10 cellular contexts compared by ENCODE assay signal in genomic region chr15:64070965-64071851, GRCh38. TPM values are rescaled to one million over a fixed set of nuclear protein-coding genes. Genes with fewer than 3 reads are reported as not detected.
DNase-seq lines count a peak whose midpoint lies in the region; ATAC-seq, FAIRE-seq and TF ChIP-seq lines count a peak whose summit lies in the region.
"Had no signal": no experiment of that assay in that cellular context is flagged by ENCODE, and none has a peak within 500 bp of the region (broad histone marks: within the 10 kb centered on the region; RNA-seq: fewer than 3 reads in every experiment).

No MANE protein-coding gene starts in this region.

- peak; percentile 68 to 82 for ATAC-seq in A549
- ATAC-seq: activated CD8-positive, alpha-beta T cell treated with anti-CD3 and anti-CD28 coated beads for 36 hours had no signal

- DNase-seq in A549 (ENCODE audit: low read depth in 1 of 2, low spot score in 1 of 2) = peak; percentile 60 to 71
- DNase-seq in LHCN-M2 (ENCODE audit: low read depth) = peak; percentile 90
- DNase-seq in epithelial cell of proximal tubule (ENCODE audit: low read depth) = peak; percentile 89
- DNase-seq in NCI-H1694 (lab: John Stamatoyannopoulos, UW) = no peak
- no peak for DNase-seq in NCI-H2171 (lab: John Stamatoyannopoulos, UW)
- DNase-seq in LoVo (ENCODE audit: low spot score) = no peak
- no peak for DNase-seq in NCI-H1436 (lab: John Stamatoyannopoulos, UW)
- DNase-seq: activated CD8-positive, alpha-beta T cell treated with anti-CD3 and anti-CD28 coated beads for 36 hours; DND-41 had no signal

- no peak for TF ChIP-seq RAD21 in A549 (conservative IDR thresholded peaks at IDR 0.05 in 1 of 2, IDR thresholded peaks at IDR 0.05 in 1 of 2)

- no peaks in the 10 kb centered on the region for H3K27me3 ChIP-seq in mucosa of rectum (ENCODE audit: control insufficient read depth in 2 of 2, insufficient read depth in 2 of 2, low read length in 2 of 2)

- CTCF ChIA-PET in A549 (lab: Yijun Ruan, JAX) = interaction anchor here (0.5 to 11.4 kb wide), 12 partner anchors 8 to 605 kb away, joined by 3 to 173 read pairs (median 5); partner anchors contain the start of genes CIAO2A and DAPK2

- H3K4me1 ChIP-seq in A549 (peaks cover 36% of the 10 kb centered on the region), mucosa of rectum (ENCODE audit: control insufficient read depth in 2 of 2, insufficient read depth in 2 of 2, low read length in 2 of 2) (peaks cover 6 to 11% of the 10 kb centered on the region in 2 donors)

- H3K4me3 ChIP-seq in A549 (no peak overlapping the region), epithelial cell of proximal tubule (ENCODE audit: low read depth, low read length) (no peak overlapping the region), mucosa of rectum (ENCODE audit: low read length in 2 of 2) (no peak overlapping the region)

- no peak for TF ChIP-seq POLR2A in A549 (IDR thresholded peaks at IDR 0.05; ENCODE audit: low read length)

- peaks cover 12 to 23% of the 10 kb centered on the region in 2 donors for H3K36me3 ChIP-seq in mucosa of rectum (ENCODE audit: control insufficient read depth in 2 of 2, insufficient read depth in 2 of 2, low read length in 2 of 2)

- TF ChIP-seq EP300 in A549 (IDR thresholded peaks at IDR 0.05) = no peak

- no peak for TF ChIP-seq CTCF in A549 (IDR thresholded peaks at IDR 0.05)
- TF ChIP-seq CTCF in epithelial cell of proximal tubule (conservative IDR thresholded peaks at IDR 0.05; ENCODE audit: low read depth, low read length) = no peak

- H3K27ac ChIP-seq in A549 (peak overlapping the region; percentile 42 to 67), mucosa of rectum (ENCODE audit: low read depth in 2 of 2, low read length in 2 of 2) (peak overlapping the region; percentile 35 to 49)

- 59% methylated on average over 8 of the region's 8 CpGs for WGBS in A549 (ENCODE audit: missing lambda C conversion rate)

- no peaks in the 10 kb centered on the region for H3K9me3 ChIP-seq in A549
- H3K9me3 ChIP-seq in mucosa of rectum (ENCODE audit: control insufficient read depth in 2 of 2, low read length in 2 of 2) = no peaks in the 10 kb centered on the region

- H3K9ac ChIP-seq in mucosa of rectum (ENCODE audit: low read depth in 1 of 2, low read length in 2 of 2) = no peak overlapping the region

- FAIRE-seq in A549 (lab: Jason Lieb, UNC) = peak; percentile 49

- POLR2A ChIA-PET in A549 (lab: Yijun Ruan, JAX) = interaction anchor here (2.3 kb wide), 1 partner anchor 22 kb away, joined by 14 read pairs; the partner anchor contains the start of gene CIAO2A

- peak overlapping the region; percentile 47 for H3K4me2 ChIP-seq in A549

TF ChIP-seq in A549, 52 proteins besides CTCF, POLR2A, EP300 and RAD21:
- no peak for TF ChIP-seq ZFP36 (IDR thresholded peaks at IDR 0.05; ENCODE audit: borderline replicate concordance, partially characterized antibody)
- TF ChIP-seq JUN (IDR thresholded peaks at IDR 0.05) = 0 out of 5 replicates have a peak, but pooled peaks of 1 of the 2 experiments have one; percentile 20
- peak; percentile 83 for TF ChIP-seq USF2 (IDR thresholded peaks at IDR 0.05)
- TF ChIP-seq CBX8 (IDR thresholded peaks at IDR 0.05) = no peak
- no peak; the same call in 1 of the 2 replicates for TF ChIP-seq FOSL2 (IDR thresholded peaks at IDR 0.05)
- peak; percentile 57 for TF ChIP-seq FOSL2 (CRISPR knock-in tag; IDR thresholded peaks at IDR 0.05)
- TF ChIP-seq, protein P1, sequence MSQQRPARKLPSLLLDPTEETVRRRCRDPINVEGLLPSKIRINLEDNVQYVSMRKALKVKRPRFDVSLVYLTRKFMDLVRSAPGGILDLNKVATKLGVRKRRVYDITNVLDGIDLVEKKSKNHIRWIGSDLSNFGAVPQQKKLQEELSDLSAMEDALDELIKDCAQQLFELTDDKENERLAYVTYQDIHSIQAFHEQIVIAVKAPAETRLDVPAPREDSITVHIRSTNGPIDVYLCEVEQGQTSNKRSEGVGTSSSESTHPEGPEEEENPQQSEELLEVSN (IDR thresholded peaks at IDR 0.05; ENCODE audit: borderline replicate concordance, low read depth) = peak; percentile 55; the same call in 1 of the 2 replicates
- TF ChIP-seq, protein P2, sequence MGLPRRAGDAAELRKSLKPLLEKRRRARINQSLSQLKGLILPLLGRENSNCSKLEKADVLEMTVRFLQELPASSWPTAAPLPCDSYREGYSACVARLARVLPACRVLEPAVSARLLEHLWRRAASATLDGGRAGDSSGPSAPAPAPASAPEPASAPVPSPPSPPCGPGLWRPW (IDR thresholded peaks at IDR 0.05) = no peak
- TF ChIP-seq FOSB (CRISPR knock-in tag; IDR thresholded peaks at IDR 0.05) = no peak
- no peak for TF ChIP-seq HOXA7 (CRISPR knock-in tag; IDR thresholded peaks at IDR 0.05)
TF ChIP-seq in A549: peak in this region for 4.

RNA-seq across cellular contexts. Expression of gene CIAO2A, which starts 22.4 kb away (rescaled TPM):
- polyA plus RNA-seq in A549 (2011; rRNA removed) (149 and 231 TPM in 2 replicates), A549 (2017; fragmentation: RNase III; extraction: RNeasy Plus Mini Kit Qiagen cat#74134 plus additional on column Dnase treatment) (140 to 156 TPM (median 141 TPM) in 3 replicates)
- polyA plus RNA-seq in A549 (2012; cell fraction: cytosol; rRNA removed) = 76.0 and 89.9 TPM in 2 replicates
- 16.9 and 42.0 TPM in 2 replicates for polyA plus RNA-seq in A549 (2012; cell fraction: nucleus; rRNA removed)
- 9.0 and 9.5 TPM in 2 replicates for polyA minus RNA-seq in A549 (2011; rRNA and poly(A)+ RNA removed)
- total RNA-seq in LHCN-M2 (2014; rRNA removed) (90.8 and 105 TPM in 2 replicates), epithelial cell of proximal tubule (92.3 and 101 TPM in 2 replicates)
- polyA plus RNA-seq in LHCN-M2 (2012) = 35.1 TPM

RNA-seq across cellular contexts. Expression of gene SNX1, which starts 24.6 kb away (rescaled TPM):
- polyA plus RNA-seq in A549 (2011; rRNA removed) = 89.4 and 95.7 TPM in 2 replicates
- polyA plus RNA-seq in A549 (2012; cell fraction: cytosol; rRNA removed) = 79.2 and 87.7 TPM in 2 replicates
- polyA plus RNA-seq in A549 (2012; cell fraction: nucleus; rRNA removed) = 104 and 125 TPM in 2 replicates
- 81.8 to 87.3 TPM (median 86.7 TPM) in 3 replicates for polyA plus RNA-seq in A549 (2017; fragmentation: RNase III; extraction: RNeasy Plus Mini Kit Qiagen cat#74134 plus additional on column Dnase treatment)
- polyA minus RNA-seq in A549 (2011; rRNA and poly(A)+ RNA removed) = 64.9 and 79.0 TPM in 2 replicates
- total RNA-seq in LHCN-M2 (2014; rRNA removed) = 31.5 and 42.9 TPM in 2 replicates
- 52.9 TPM for polyA plus RNA-seq in LHCN-M2 (2012)
- total RNA-seq in epithelial cell of proximal tubule = 15.3 and 25.7 TPM in 2 replicates

RNA-seq across cellular contexts. Expression of gene DAPK2, which starts 24.9 kb away (rescaled TPM):
- polyA plus RNA-seq in A549 (2011; rRNA removed) (4.2 and 4.8 TPM in 2 replicates), A549 (2017; fragmentation: RNase III; extraction: RNeasy Plus Mini Kit Qiagen cat#74134 plus additional on column Dnase treatment) (3.1 to 4.3 TPM (median 3.4 TPM) in 3 replicates)
- 4.5 and 5.5 TPM in 2 replicates for polyA plus RNA-seq in A549 (2012; cell fraction: cytosol; rRNA removed)
- 7.6 and 9.2 TPM in 2 replicates for polyA plus RNA-seq in A549 (2012; cell fraction: nucleus; rRNA removed)
- 3.4 and 4.8 TPM in 2 replicates for polyA minus RNA-seq in A549 (2011; rRNA and poly(A)+ RNA removed)
- total RNA-seq in LHCN-M2 (2014; rRNA removed) (0.06 and 2.2 TPM in 2 replicates), epithelial cell of proximal tubule (0.07 and 7.3 TPM in 2 replicates)
- polyA plus RNA-seq in LHCN-M2 (2012) = 1.1 TPM

Comparison
In these comparisons a context has a peak if more than half of its experiments do, and no peak if none do; other contexts are left out.
1. DNase-seq: peak in A549 (2 of 2), LHCN-M2 (single experiment) and epithelial cell of proximal tubule (single experiment); none in NCI-H1694 (single experiment), NCI-H2171 (single experiment), LoVo (single experiment) and NCI-H1436 (single experiment).